ENCODE assay signal across 1 cellular context in genomic region chr11:67357831-67358555, GRCh38.
A peak's percentile ranks its signal among the peaks of the same experiment; 100 is the strongest.
TF ChIP-seq lines count a peak whose summit lies in the region.

No MANE protein-coding gene starts in this region.

TF ChIP-seq in endothelial cell of umbilical vein, 7 proteins besides CTCF, POLR2A, EP300 and RAD21:
- TF ChIP-seq MYC (IDR thresholded peaks at IDR 0.05; ENCODE audit: low read depth, low read length) (no peak), FOS (IDR thresholded peaks at IDR 0.05; ENCODE audit: borderline replicate concordance, insufficient read depth, low read length) (peak; percentile 17)
